In genomic region chr13:108146642-108147041, GRCh38 we compare ENCODE assay signal across 24 cellular contexts.
"Had no signal": no experiment of that assay in that cellular context is flagged by ENCODE, and none has a peak within 500 bp of the region (broad histone marks: within the 10 kb centered on the region; RNA-seq: fewer than 3 reads in every experiment).

No MANE protein-coding gene starts in this region.

- H3K9me3 ChIP-seq: lower lobe of right lung, pancreas, prostate gland, right lobe of liver, tibial nerve, vagina had no signal

- H3K27me3 ChIP-seq: pancreas, right lobe of liver, tibial nerve, vagina had no signal

- H3K4me1 ChIP-seq: lower lobe of right lung, pancreas, prostate gland, right lobe of liver, tibial nerve, vagina had no signal

- DNase-seq: hypothalamus; immature natural killer cell; kidney; lower lobe of right lung; mammary epithelial cell; mesenchymal stem cell; naive thymus-derived CD8-positive, alpha-beta T cell; nucleus accumbens; pancreas; posterior cingulate gyrus; retina; right lobe of liver; stimulated activated CD4-positive, alpha-beta T cell treated with anti-CD3 and anti-CD28 coated beads, Interleukin-1b, Interleukin-23, amount 100 ng/mL, for 48 hours; stimulated activated CD4-positive, alpha-beta T cell treated with anti-CD3 and anti-CD28 coated beads, Interleukin-2, amount 100 ng/mL, for 48 hours; stimulated activated CD4-positive, alpha-beta T cell treated with anti-CD3 and anti-CD28 coated beads, Interleukin-4, amount 100 ng/mL, for 4 hours; stimulated activated CD8-positive, alpha-beta memory T cell treated with anti-CD3 and anti-CD28 coated beads, Interleukin-4, amount 100 ng/mL, for 48 hours; stimulated activated naive CD4-positive, alpha-beta T cell treated with Interleukin-2 at 50 U/mL for 16 hours; stimulated activated naive CD8-positive, alpha-beta T cell treated with anti-CD3 and anti-CD28 coated beads, Interleukin-15, amount 100 ng/mL, for 72 hours; substantia nigra had no signal

- H3K4me3 ChIP-seq: lower lobe of right lung, prostate gland, right lobe of liver, smooth muscle cell, tibial nerve, vagina had no signal

- H3K27ac ChIP-seq: lower lobe of right lung, pancreas, prostate gland, right lobe of liver, tibial nerve, vagina had no signal

- H3K36me3 ChIP-seq: lower lobe of right lung, pancreas, prostate gland, right lobe of liver, tibial nerve, vagina had no signal

- ATAC-seq: naive thymus-derived CD8-positive, alpha-beta T cell; pancreas; right lobe of liver; stimulated activated memory B cell treated with anti-CD40 and anti-IgM and Interleukin-4, amounts not matched to agents 10 μg/mL and 1 μg/mL and 100 μg/mL, for 72 hours; stimulated activated naive CD8-positive, alpha-beta T cell treated with anti-CD3 and anti-CD28 coated beads, Interleukin-15, amount 100 ng/mL, for 72 hours had no signal
